28 cellular contexts compared by ENCODE assay signal in the genomic region with DNA sequence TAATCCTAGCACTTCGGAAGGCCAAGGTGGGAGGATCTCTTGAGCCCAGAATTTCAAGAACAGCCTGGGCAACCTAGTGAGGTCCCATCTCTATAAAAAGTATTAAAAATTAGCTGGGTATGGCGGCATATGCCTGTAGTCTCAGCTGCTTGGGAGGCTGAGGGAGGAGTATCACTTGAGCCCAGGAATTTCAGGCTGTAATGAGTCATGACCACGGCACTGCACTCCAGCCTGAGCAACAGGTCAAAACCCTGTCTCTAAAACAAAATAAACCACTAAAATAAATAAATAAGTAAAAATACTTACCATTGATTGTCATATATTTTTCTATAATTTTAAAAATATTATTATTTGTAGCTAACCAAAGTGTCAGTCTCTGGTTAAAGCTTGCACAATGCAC.
DNase-seq lines count a peak whose midpoint lies in the region; ATAC-seq and TF ChIP-seq lines count a peak whose summit lies in the region.
"Had no signal": no experiment of that assay in that cellular context is flagged by ENCODE, and none has a peak within 500 bp of the region (broad histone marks: within the 10 kb centered on the region; RNA-seq: fewer than 3 reads in every experiment).

No MANE protein-coding gene starts in this region.

- no peaks in the 10 kb centered on the region for H3K4me1 Mint-ChIP-seq in stimulated activated memory B cell treated with anti-CD40 and anti-IgM and Interleukin-4, amounts not matched to agents 10 μg/mL and 1 μg/mL and 100 μg/mL, for 72 hours
- H3K4me1 Mint-ChIP-seq: central memory CD8-positive, alpha-beta T cell; natural killer cell had no signal

- H3K79me2 ChIP-seq in mammary epithelial cell (ENCODE audit: insufficient read depth, low read length) = no peaks in the 10 kb centered on the region
- H3K79me2 ChIP-seq: parathyroid adenoma had no signal

- WGBS in mammary epithelial cell (ENCODE audit: low coverage, missing lambda C conversion rate) = 0% methylated on average over 1 of the region's 3 CpGs

- H3K27me3 ChIP-seq in mammary epithelial cell (ENCODE audit: insufficient read depth, low read length) = no peaks in the 10 kb centered on the region
- no peaks in the 10 kb centered on the region for H3K27me3 ChIP-seq in kidney epithelial cell (ENCODE audit: control insufficient read depth, insufficient read depth, low read length)
- H3K27me3 ChIP-seq: right lobe of liver had no signal

- H3K9ac ChIP-seq in mammary epithelial cell (ENCODE audit: insufficient read depth, low read length) = no peak overlapping the region
- H3K9ac ChIP-seq: parathyroid adenoma had no signal

- DNase-seq in Caki2 (ENCODE audit: low read depth) = peak; percentile 14
- DNase-seq in NCI-H226 = peak; percentile 75
- DNase-seq in mammary epithelial cell = peak; percentile 66
- DNase-seq in kidney epithelial cell (ENCODE audit: low read depth) = peak; percentile 29
- DNase-seq in RKO (ENCODE audit: low spot score) = no peak
- DNase-seq in T1000 (lab: John Stamatoyannopoulos, UW) = no peak
- no peak for DNase-seq in hippocampal formation (lab: John Stamatoyannopoulos, UW)
- DNase-seq: activated CD4-positive, alpha-beta T cell treated with anti-CD3 and anti-CD28 coated beads for 1 hour; activated CD8-positive, alpha-beta memory T cell treated with anti-CD3 and anti-CD28 coated beads for 24 hours; activated naive CD4-positive, alpha-beta T cell treated with Interleukin-2 at 50 U/mL for 16 hours; activated T-cell treated with anti-CD3 and anti-CD28 coated beads, Interleukin-2, amount 50 U/mL, for 4 hours; amygdala; COR-L47; glutamatergic neuron; H9; natural killer cell; NCI-H1048; NCI-H187 treated with DMSO at 0.1 percent for 48 hours; NCI-H2227 treated with DMSO at 0.1 percent for 48 hours; NCI-H774; right lobe of liver; Right ventricle myocardium superior had no signal

- intact Hi-C loops in mammary epithelial cell (cut with micrococcal nuclease) = no loop called here

- in situ Hi-C loops in Caki2 (cut with HindIII; ENCODE audit: low pct_unique_long_range_greater_than_20kb, low sequenced_read_pairs) = no loop called here
- in situ Hi-C loops in mammary epithelial cell (cut with MboI; ENCODE audit: low sequenced_read_pairs in 2 of 2) = no loop called here

- H3K4me3 ChIP-seq in mammary epithelial cell (replicated peaks in 1 of 3; ENCODE audit: insufficient read depth in 1 of 3, low read depth in 2 of 3, low read length in 3 of 3) (no peak overlapping the region), kidney epithelial cell (ENCODE audit: low read depth, low read length) (no peak overlapping the region)
- H3K4me3 ChIP-seq: right lobe of liver had no signal

- no peaks in the 10 kb centered on the region for H3K9me3 ChIP-seq in mammary epithelial cell (replicated peaks; ENCODE audit: insufficient read depth, low read length)
- H3K9me3 ChIP-seq: right lobe of liver had no signal

- peaks cover 33% of the 10 kb centered on the region for H3K4me1 ChIP-seq in mammary epithelial cell (ENCODE audit: insufficient read depth, low read length)
- H3K4me1 ChIP-seq: parathyroid adenoma, right lobe of liver had no signal

- no peaks in the 10 kb centered on the region for H3K36me3 Mint-ChIP-seq in stimulated activated memory B cell treated with anti-CD40 and anti-IgM and Interleukin-4, amounts not matched to agents 10 μg/mL and 1 μg/mL and 100 μg/mL, for 72 hours
- H3K36me3 Mint-ChIP-seq: natural killer cell, type B pancreatic cell had no signal

- no peak overlapping the region for H3K4me3 Mint-ChIP-seq in stimulated activated memory B cell treated with anti-CD40 and anti-IgM and Interleukin-4, amounts not matched to agents 10 μg/mL and 1 μg/mL and 100 μg/mL, for 72 hours
- H3K4me3 Mint-ChIP-seq: activated T-cell treated with anti-CD3 and anti-CD28 coated beads, Interleukin-2, amount 50 U/mL, for 4 hours; central memory CD8-positive, alpha-beta T cell; H9; natural killer cell; type B pancreatic cell had no signal

- H4K20me1 ChIP-seq in mammary epithelial cell (ENCODE audit: insufficient read depth, low read length) = no peaks in the 10 kb centered on the region

- no TSS peak for BruUV-seq in mammary epithelial cell (replicated peaks; lab: Mats Ljungman, UMichigan)

- dilution Hi-C loops in mammary epithelial cell (cut with HindIII; ENCODE audit: low sequenced_read_pairs) = no loop called here

- no peak overlapping the region for H3K4me2 ChIP-seq in mammary epithelial cell (ENCODE audit: insufficient read depth, low read depth, low read length)

- TF ChIP-seq CTCF in mammary epithelial cell (conservative IDR thresholded peaks at IDR 0.05 in 1 of 2, IDR thresholded peaks at IDR 0.05 in 1 of 2; ENCODE audit: extremely low read depth in 1 of 2, insufficient read depth in 1 of 2, low read depth in 1 of 2, low read length in 2 of 2) = no peak
- no peak for TF ChIP-seq CTCF in kidney epithelial cell (IDR thresholded peaks at IDR 0.05; ENCODE audit: insufficient read depth, low read length, poor library complexity, severe bottlenecking)

- H3K36me3 ChIP-seq in mammary epithelial cell (ENCODE audit: insufficient read depth, low read length) (no peaks in the 10 kb centered on the region), kidney epithelial cell (ENCODE audit: control insufficient read depth, insufficient read depth, low read length) (no peaks in the 10 kb centered on the region)
- H3K36me3 ChIP-seq: right lobe of liver had no signal

- H2AFZ ChIP-seq in mammary epithelial cell (ENCODE audit: low read depth, low read length) = peak overlapping the region; percentile 27
- H2AFZ ChIP-seq: parathyroid adenoma had no signal

- CTCF ChIA-PET in mammary epithelial cell (lab: Charles Lee; ENCODE audit: low non-redundant PET) = interaction anchor here (0.5 kb wide), 1 partner anchor 102 kb away, joined by 3 read pairs; no protein-coding TSS in a partner anchor

- peaks cover 2% of the 10 kb centered on the region for H3K9me3 Mint-ChIP-seq in stimulated activated memory B cell treated with anti-CD40 and anti-IgM and Interleukin-4, amounts not matched to agents 10 μg/mL and 1 μg/mL and 100 μg/mL, for 72 hours
- H3K9me3 Mint-ChIP-seq: activated T-cell treated with anti-CD3 and anti-CD28 coated beads, Interleukin-2, amount 50 U/mL, for 4 hours; H9; type B pancreatic cell had no signal

- H3K27me3 Mint-ChIP-seq in stimulated activated memory B cell treated with anti-CD40 and anti-IgM and Interleukin-4, amounts not matched to agents 10 μg/mL and 1 μg/mL and 100 μg/mL, for 72 hours = no peaks in the 10 kb centered on the region
- H3K27me3 Mint-ChIP-seq: central memory CD8-positive, alpha-beta T cell had no signal

- peak overlapping the region; percentile 49 for H3K27ac ChIP-seq in mammary epithelial cell (ENCODE audit: insufficient read depth, low read depth, low read length)
- H3K27ac ChIP-seq: parathyroid adenoma, right lobe of liver had no signal

- no peak for ATAC-seq in stimulated activated memory B cell treated with anti-CD40 and anti-IgM and Interleukin-4, amounts not matched to agents 10 μg/mL and 1 μg/mL and 100 μg/mL, for 72 hours
- ATAC-seq: activated T-cell treated with anti-CD3 and anti-CD28 coated beads, Interleukin-2, amount 50 U/mL, for 4 hours; esophagus mucosa; left lobe of liver; natural killer cell; right lobe of liver had no signal

- H3K27ac Mint-ChIP-seq in stimulated activated memory B cell treated with anti-CD40 and anti-IgM and Interleukin-4, amounts not matched to agents 10 μg/mL and 1 μg/mL and 100 μg/mL, for 72 hours = no peak overlapping the region
- H3K27ac Mint-ChIP-seq: H9, natural killer cell, type B pancreatic cell had no signal

Comparison
In these comparisons a context has a peak if more than half of its experiments do, and no peak if none do; other contexts are left out.
1. DNase-seq: peak in Caki2 (single experiment), NCI-H226 (single experiment), mammary epithelial cell (single experiment) and kidney epithelial cell (single experiment); none in RKO (single experiment), T1000 (single experiment) and hippocampal formation (0 of 2).